Comparison of ENCODE assay signal across 16 cellular contexts in genomic region chr4:183441276-183441675, GRCh38.
"Had no signal": no experiment of that assay in that cellular context is flagged by ENCODE, and none has a peak within 500 bp of the region (broad histone marks: within the 10 kb centered on the region; RNA-seq: fewer than 3 reads in every experiment).

No MANE protein-coding gene starts in this region.

- H3K27ac ChIP-seq: vagina had no signal

- ATAC-seq: left colon, mucosa of descending colon had no signal

- DNase-seq: activated B cell treated with CpG ODN at 0.5 μM for 24 hours; activated CD4-positive, alpha-beta T cell treated with anti-CD3 and anti-CD28 coated beads, Interleukin-2, amount 10 ng/mL, durations not matched to agents 7 days and 5 days; activated naive CD4-positive, alpha-beta T cell treated with anti-CD3 and anti-CD28 coated beads, Interleukin-2, amount 10 ng/mL, durations not matched to agents 7 days and 5 days; activated T-cell treated with anti-CD3 and anti-CD28 coated beads for 4 hours; effector memory CD4-positive, alpha-beta T cell; erythroblast; mucosa of descending colon; stimulated activated CD4-positive, alpha-beta T cell treated with anti-CD3 and anti-CD28 coated beads, Interleukin-15, amount 100 ng/mL, for 24 hours; stimulated activated CD4-positive, alpha-beta T cell treated with anti-CD3 and anti-CD28 coated beads, Interleukin-4, amount 100 ng/mL, for 24 hours; stomach had no signal

- H3K27ac Mint-ChIP-seq: activated B cell treated with CpG ODN at 0.5 μM for 24 hours; activated CD4-positive, alpha-beta T cell treated with anti-CD3 and anti-CD28 coated beads, Interleukin-2, amount 10 ng/mL, durations not matched to agents 7 days and 5 days; activated naive CD4-positive, alpha-beta T cell treated with anti-CD3 and anti-CD28 coated beads, Interleukin-2, amount 10 ng/mL, durations not matched to agents 7 days and 5 days; activated T-helper 2 cell treated with anti-CD3 and anti-CD28 coated beads, Interferon-gamma antibody, Interleukin-2, Interleukin-4, amounts not matched to agents 10 μg/mL and 5 μg/mL and 100 μg/mL, durations not matched to agents 14 hours and 24 hours and 36 hours; T-helper 1 cell treated with Interleukin-12 subunit alpha and Interleukin-12 subunit beta and Interleukin-4 antibody, amounts not matched to agents 30 μg/mL and 1 μg/mL, for 36 hours had no signal

- H3K9me3 Mint-ChIP-seq: activated B cell treated with CpG ODN at 0.5 μM for 24 hours; activated CD4-positive, alpha-beta T cell treated with anti-CD3 and anti-CD28 coated beads, Interleukin-2, amount 10 ng/mL, durations not matched to agents 7 days and 5 days; activated naive CD4-positive, alpha-beta T cell treated with anti-CD3 and anti-CD28 coated beads, Interleukin-2, amount 10 ng/mL, durations not matched to agents 7 days and 5 days; activated T-helper 2 cell treated with anti-CD3 and anti-CD28 coated beads, Interferon-gamma antibody, Interleukin-2, Interleukin-4, amounts not matched to agents 10 μg/mL and 5 μg/mL and 100 μg/mL, durations not matched to agents 14 hours and 24 hours and 36 hours; brain; central memory CD8-positive, alpha-beta T cell; T-helper 1 cell treated with Interleukin-12 subunit alpha and Interleukin-12 subunit beta and Interleukin-4 antibody, amounts not matched to agents 30 μg/mL and 1 μg/mL, for 36 hours had no signal

- H3K27me3 ChIP-seq: stomach, vagina had no signal

- H3K4me3 ChIP-seq: mucosa of descending colon, stomach, vagina had no signal

- H3K27me3 Mint-ChIP-seq: activated B cell treated with CpG ODN at 0.5 μM for 24 hours; activated CD4-positive, alpha-beta T cell treated with anti-CD3 and anti-CD28 coated beads, Interleukin-2, amount 10 ng/mL, durations not matched to agents 7 days and 5 days; central memory CD8-positive, alpha-beta T cell had no signal

- H3K9me3 ChIP-seq: mucosa of descending colon, stomach, vagina had no signal

- H3K4me3 Mint-ChIP-seq: activated B cell treated with CpG ODN at 0.5 μM for 24 hours; activated CD4-positive, alpha-beta T cell treated with anti-CD3 and anti-CD28 coated beads, Interleukin-2, amount 10 ng/mL, durations not matched to agents 7 days and 5 days; activated naive CD4-positive, alpha-beta T cell treated with anti-CD3 and anti-CD28 coated beads, Interleukin-2, amount 10 ng/mL, durations not matched to agents 7 days and 5 days; central memory CD8-positive, alpha-beta T cell; T-helper 1 cell treated with Interleukin-12 subunit alpha and Interleukin-12 subunit beta and Interleukin-4 antibody, amounts not matched to agents 30 μg/mL and 1 μg/mL, for 36 hours had no signal
